Comparison of ENCODE assay signal across 26 cellular contexts in genomic region chr3:38969321-38970235, GRCh38.
"Had no signal": no experiment of that assay in that cellular context is flagged by ENCODE, and none has a peak within 500 bp of the region (broad histone marks: within the 10 kb centered on the region; RNA-seq: fewer than 3 reads in every experiment).

No MANE protein-coding gene starts in this region.

- H3K27ac ChIP-seq: epithelial cell of prostate, esophagus squamous epithelium, gastroesophageal sphincter, parathyroid adenoma, psoas muscle, spleen, tibial artery had no signal

- H3K27me3 Mint-ChIP-seq: stimulated activated naive CD8-positive, alpha-beta T cell treated with anti-CD3 and anti-CD28 coated beads, Interleukin-15, Interleukin-2, amounts not matched to agents 100 ng/mL and 50 ng/mL, for 24 hours had no signal

- H3K4me3 Mint-ChIP-seq: dendritic cell treated with granulocyte-macrophage colony-stimulating factor and Interleukin-4, amounts not matched to agents 40 ng/mL and 50 ng/mL, for 4 days; effector memory CD8-positive, alpha-beta T cell; naive thymus-derived CD4-positive, alpha-beta T cell; neural crest cell; stimulated activated memory B cell treated with anti-CD40 and anti-IgM and Interleukin-4, amounts not matched to agents 10 μg/mL and 1 μg/mL and 100 μg/mL, for 72 hours; stimulated activated naive CD8-positive, alpha-beta T cell treated with anti-CD3 and anti-CD28 coated beads, Interleukin-15, Interleukin-2, amounts not matched to agents 100 ng/mL and 50 ng/mL, for 24 hours had no signal

- H3K36me3 ChIP-seq: esophagus squamous epithelium, gastroesophageal sphincter, spleen, tibial artery had no signal

- FAIRE-seq: colon, islet of Langerhans had no signal

- H3K36me3 Mint-ChIP-seq: naive thymus-derived CD4-positive, alpha-beta T cell; stimulated activated memory B cell treated with anti-CD40 and anti-IgM and Interleukin-4, amounts not matched to agents 10 μg/mL and 1 μg/mL and 100 μg/mL, for 72 hours had no signal

- DNase-seq: cerebellar nuclear complex; effector memory CD8-positive, alpha-beta T cell; esophagus squamous epithelium; foreskin fibroblast; hippocampal formation; kidney glomerular epithelial cell; mammary epithelial cell; naive thymus-derived CD4-positive, alpha-beta T cell; psoas muscle; retina; spleen; stimulated activated CD4-positive, alpha-beta T cell treated with anti-CD3 and anti-CD28 coated beads, Interleukin-15, amount 100 ng/mL, for 24 hours; stimulated activated CD4-positive, alpha-beta T cell treated with anti-CD3 and anti-CD28 coated beads, Interleukin-1b, Interleukin-23, amount 100 ng/mL, for 48 hours; stimulated activated CD4-positive, alpha-beta T cell treated with anti-CD3 and anti-CD28 coated beads, Interleukin-4, amount 100 ng/mL, for 24 hours; tibial artery had no signal

- H3K9me3 ChIP-seq: esophagus squamous epithelium, gastroesophageal sphincter, psoas muscle, spleen, tibial artery had no signal

- H3K4me1 Mint-ChIP-seq: naive thymus-derived CD4-positive, alpha-beta T cell; neural crest cell; stimulated activated memory B cell treated with anti-CD40 and anti-IgM and Interleukin-4, amounts not matched to agents 10 μg/mL and 1 μg/mL and 100 μg/mL, for 72 hours had no signal

- ATAC-seq: effector memory CD8-positive, alpha-beta T cell; gastroesophageal sphincter; left lobe of liver; naive thymus-derived CD4-positive, alpha-beta T cell; psoas muscle; sciatic nerve; stimulated activated memory B cell treated with anti-CD40 and anti-IgM and Interleukin-4, amounts not matched to agents 10 μg/mL and 1 μg/mL and 100 μg/mL, for 72 hours had no signal

- H3K4me1 ChIP-seq: esophagus squamous epithelium, gastroesophageal sphincter, parathyroid adenoma, psoas muscle, spleen, tibial artery had no signal

- H3K4me3 ChIP-seq: esophagus squamous epithelium, gastroesophageal sphincter, psoas muscle, spleen, tibial artery had no signal

- H3K79me2 ChIP-seq: parathyroid adenoma had no signal

- H2AFZ ChIP-seq: parathyroid adenoma had no signal

- H3K27me3 ChIP-seq: esophagus squamous epithelium, tibial artery had no signal

- H3K27ac Mint-ChIP-seq: dendritic cell treated with granulocyte-macrophage colony-stimulating factor and Interleukin-4, amounts not matched to agents 40 ng/mL and 50 ng/mL, for 4 days; effector memory CD8-positive, alpha-beta T cell; naive thymus-derived CD4-positive, alpha-beta T cell; stimulated activated memory B cell treated with anti-CD40 and anti-IgM and Interleukin-4, amounts not matched to agents 10 μg/mL and 1 μg/mL and 100 μg/mL, for 72 hours; stimulated activated naive CD8-positive, alpha-beta T cell treated with anti-CD3 and anti-CD28 coated beads, Interleukin-15, Interleukin-2, amounts not matched to agents 100 ng/mL and 50 ng/mL, for 24 hours had no signal

- H3K9ac ChIP-seq: parathyroid adenoma had no signal

- H3K9me3 Mint-ChIP-seq: dendritic cell treated with granulocyte-macrophage colony-stimulating factor and Interleukin-4, amounts not matched to agents 40 ng/mL and 50 ng/mL, for 4 days; effector memory CD8-positive, alpha-beta T cell; naive thymus-derived CD4-positive, alpha-beta T cell; neural crest cell; stimulated activated memory B cell treated with anti-CD40 and anti-IgM and Interleukin-4, amounts not matched to agents 10 μg/mL and 1 μg/mL and 100 μg/mL, for 72 hours; stimulated activated naive CD8-positive, alpha-beta T cell treated with anti-CD3 and anti-CD28 coated beads, Interleukin-15, Interleukin-2, amounts not matched to agents 100 ng/mL and 50 ng/mL, for 24 hours had no signal
